In genomic region chr9:135156525-135157510, GRCh38 we compare ENCODE assay signal across 1 cellular context.
TF ChIP-seq lines count a peak whose summit lies in the region.

No MANE protein-coding gene starts in this region.

TF ChIP-seq in K562, 482 proteins besides CTCF, POLR2A, EP300 and RAD21 (continued from another document):
- TF ChIP-seq DMBX1 (CRISPR knock-in tag; IDR thresholded peaks at IDR 0.05; ENCODE audit: borderline replicate concordance): 0 out of 2 replicates have a peak, but pooled peaks have one; percentile 40
- TF ChIP-seq ZNF583 (CRISPR knock-in tag; IDR thresholded peaks at IDR 0.05): 0 out of 2 replicates have a peak, but pooled peaks have one; percentile 26
- peak; percentile 97 for TF ChIP-seq REST (CRISPR knock-in tag; IDR thresholded peaks at IDR 0.05; ENCODE audit: low read depth)
- no peak for TF ChIP-seq ZFP30 (CRISPR knock-in tag; IDR thresholded peaks at IDR 0.05; ENCODE audit: borderline replicate concordance)
- 0 out of 4 replicates have a peak, but pooled peaks of 1 of the 2 experiments have one; percentile 40 for TF ChIP-seq RCOR1 (IDR thresholded peaks at IDR 0.05; ENCODE audit: borderline replicate concordance in 1 of 2, low read depth in 2 of 2, low read length in 2 of 2)
- TF ChIP-seq CXXC5 (CRISPR knock-in tag; IDR thresholded peaks at IDR 0.05): peak; percentile 48; the same call in 1 of the 2 replicates
- TF ChIP-seq POLR3A (IDR thresholded peaks at IDR 0.05; ENCODE audit: borderline replicate concordance, extremely low read depth, insufficient read depth, insufficient read length): no peak
- no peak for TF ChIP-seq CUX1 (CRISPR knock-in tag; IDR thresholded peaks at IDR 0.05)
- TF ChIP-seq NR2F6 (CRISPR knock-in tag; IDR thresholded peaks at IDR 0.05): no peak
- TF ChIP-seq ZBED1 (IDR thresholded peaks at IDR 0.05): no peak
- TF ChIP-seq PHB2 (IDR thresholded peaks at IDR 0.05; ENCODE audit: low read depth): no peak
- TF ChIP-seq ZNF766 (CRISPR knock-in tag; conservative IDR thresholded peaks at IDR 0.05): no peak
- TF ChIP-seq, protein P1, sequence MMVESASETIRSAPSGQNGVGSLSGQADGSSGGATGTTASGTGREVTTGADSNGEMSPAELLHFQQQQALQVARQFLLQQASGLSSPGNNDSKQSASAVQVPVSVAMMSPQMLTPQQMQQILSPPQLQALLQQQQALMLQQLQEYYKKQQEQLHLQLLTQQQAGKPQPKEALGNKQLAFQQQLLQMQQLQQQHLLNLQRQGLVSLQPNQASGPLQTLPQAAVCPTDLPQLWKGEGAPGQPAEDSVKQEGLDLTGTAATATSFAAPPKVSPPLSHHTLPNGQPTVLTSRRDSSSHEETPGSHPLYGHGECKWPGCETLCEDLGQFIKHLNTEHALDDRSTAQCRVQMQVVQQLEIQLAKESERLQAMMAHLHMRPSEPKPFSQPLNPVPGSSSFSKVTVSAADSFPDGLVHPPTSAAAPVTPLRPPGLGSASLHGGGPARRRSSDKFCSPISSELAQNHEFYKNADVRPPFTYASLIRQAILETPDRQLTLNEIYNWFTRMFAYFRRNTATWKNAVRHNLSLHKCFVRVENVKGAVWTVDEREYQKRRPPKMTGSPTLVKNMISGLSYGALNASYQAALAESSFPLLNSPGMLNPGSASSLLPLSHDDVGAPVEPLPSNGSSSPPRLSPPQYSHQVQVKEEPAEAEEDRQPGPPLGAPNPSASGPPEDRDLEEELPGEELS (CRISPR knock-in tag; IDR thresholded peaks at IDR 0.05; ENCODE audit: borderline replicate concordance): no peak
- TF ChIP-seq MAZ (CRISPR knock-in tag; conservative IDR thresholded peaks at IDR 0.05 in 1 of 2, IDR thresholded peaks at IDR 0.05 in 1 of 2): 0 out of 4 replicates have a peak, but pooled peaks of 1 of the 2 experiments have one; percentile 32
- peak; percentile 94 for TF ChIP-seq MIER1 (IDR thresholded peaks at IDR 0.05; ENCODE audit: low read depth)
- no peak for TF ChIP-seq ZNF639 (CRISPR knock-in tag; conservative IDR thresholded peaks at IDR 0.05 in 1 of 2, IDR thresholded peaks at IDR 0.05 in 1 of 2)
- no peak for TF ChIP-seq HMGXB4 (CRISPR knock-in tag; IDR thresholded peaks at IDR 0.05)
- TF ChIP-seq, protein P2, sequence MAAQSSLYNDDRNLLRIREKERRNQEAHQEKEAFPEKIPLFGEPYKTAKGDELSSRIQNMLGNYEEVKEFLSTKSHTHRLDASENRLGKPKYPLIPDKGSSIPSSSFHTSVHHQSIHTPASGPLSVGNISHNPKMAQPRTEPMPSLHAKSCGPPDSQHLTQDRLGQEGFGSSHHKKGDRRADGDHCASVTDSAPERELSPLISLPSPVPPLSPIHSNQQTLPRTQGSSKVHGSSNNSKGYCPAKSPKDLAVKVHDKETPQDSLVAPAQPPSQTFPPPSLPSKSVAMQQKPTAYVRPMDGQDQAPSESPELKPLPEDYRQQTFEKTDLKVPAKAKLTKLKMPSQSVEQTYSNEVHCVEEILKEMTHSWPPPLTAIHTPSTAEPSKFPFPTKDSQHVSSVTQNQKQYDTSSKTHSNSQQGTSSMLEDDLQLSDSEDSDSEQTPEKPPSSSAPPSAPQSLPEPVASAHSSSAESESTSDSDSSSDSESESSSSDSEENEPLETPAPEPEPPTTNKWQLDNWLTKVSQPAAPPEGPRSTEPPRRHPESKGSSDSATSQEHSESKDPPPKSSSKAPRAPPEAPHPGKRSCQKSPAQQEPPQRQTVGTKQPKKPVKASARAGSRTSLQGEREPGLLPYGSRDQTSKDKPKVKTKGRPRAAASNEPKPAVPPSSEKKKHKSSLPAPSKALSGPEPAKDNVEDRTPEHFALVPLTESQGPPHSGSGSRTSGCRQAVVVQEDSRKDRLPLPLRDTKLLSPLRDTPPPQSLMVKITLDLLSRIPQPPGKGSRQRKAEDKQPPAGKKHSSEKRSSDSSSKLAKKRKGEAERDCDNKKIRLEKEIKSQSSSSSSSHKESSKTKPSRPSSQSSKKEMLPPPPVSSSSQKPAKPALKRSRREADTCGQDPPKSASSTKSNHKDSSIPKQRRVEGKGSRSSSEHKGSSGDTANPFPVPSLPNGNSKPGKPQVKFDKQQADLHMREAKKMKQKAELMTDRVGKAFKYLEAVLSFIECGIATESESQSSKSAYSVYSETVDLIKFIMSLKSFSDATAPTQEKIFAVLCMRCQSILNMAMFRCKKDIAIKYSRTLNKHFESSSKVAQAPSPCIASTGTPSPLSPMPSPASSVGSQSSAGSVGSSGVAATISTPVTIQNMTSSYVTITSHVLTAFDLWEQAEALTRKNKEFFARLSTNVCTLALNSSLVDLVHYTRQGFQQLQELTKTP (IDR thresholded peaks at IDR 0.05; ENCODE audit: low read depth in 1 of 2, partially characterized antibody in 2 of 2): peak in 1 of 2 experiments; percentile 81
- TF ChIP-seq MYNN (IDR thresholded peaks at IDR 0.05): no peak
- 0 out of 2 replicates have a peak, but pooled peaks have one; percentile 44 for TF ChIP-seq MYNN (CRISPR knock-in tag; IDR thresholded peaks at IDR 0.05)
- TF ChIP-seq MAX (CRISPR knock-in tag; IDR thresholded peaks at IDR 0.05): peak; percentile 32; the same call in 1 of the 2 replicates
- no peak for TF ChIP-seq NR4A1 (CRISPR knock-in tag; IDR thresholded peaks at IDR 0.05)
- TF ChIP-seq NR4A1 (tag; IDR thresholded peaks at IDR 0.05): peak; percentile 41; the same call in 1 of the 2 replicates
- TF ChIP-seq CSDE1 (IDR thresholded peaks at IDR 0.05): no peak
- no peak for TF ChIP-seq ZNF124 (CRISPR knock-in tag; IDR thresholded peaks at IDR 0.05)
- TF ChIP-seq HNRNPUL1 (IDR thresholded peaks at IDR 0.05; ENCODE audit: low read length): no peak
- no peak for TF ChIP-seq FOXA1 (IDR thresholded peaks at IDR 0.05; ENCODE audit: borderline replicate concordance)
- TF ChIP-seq, protein P3, sequence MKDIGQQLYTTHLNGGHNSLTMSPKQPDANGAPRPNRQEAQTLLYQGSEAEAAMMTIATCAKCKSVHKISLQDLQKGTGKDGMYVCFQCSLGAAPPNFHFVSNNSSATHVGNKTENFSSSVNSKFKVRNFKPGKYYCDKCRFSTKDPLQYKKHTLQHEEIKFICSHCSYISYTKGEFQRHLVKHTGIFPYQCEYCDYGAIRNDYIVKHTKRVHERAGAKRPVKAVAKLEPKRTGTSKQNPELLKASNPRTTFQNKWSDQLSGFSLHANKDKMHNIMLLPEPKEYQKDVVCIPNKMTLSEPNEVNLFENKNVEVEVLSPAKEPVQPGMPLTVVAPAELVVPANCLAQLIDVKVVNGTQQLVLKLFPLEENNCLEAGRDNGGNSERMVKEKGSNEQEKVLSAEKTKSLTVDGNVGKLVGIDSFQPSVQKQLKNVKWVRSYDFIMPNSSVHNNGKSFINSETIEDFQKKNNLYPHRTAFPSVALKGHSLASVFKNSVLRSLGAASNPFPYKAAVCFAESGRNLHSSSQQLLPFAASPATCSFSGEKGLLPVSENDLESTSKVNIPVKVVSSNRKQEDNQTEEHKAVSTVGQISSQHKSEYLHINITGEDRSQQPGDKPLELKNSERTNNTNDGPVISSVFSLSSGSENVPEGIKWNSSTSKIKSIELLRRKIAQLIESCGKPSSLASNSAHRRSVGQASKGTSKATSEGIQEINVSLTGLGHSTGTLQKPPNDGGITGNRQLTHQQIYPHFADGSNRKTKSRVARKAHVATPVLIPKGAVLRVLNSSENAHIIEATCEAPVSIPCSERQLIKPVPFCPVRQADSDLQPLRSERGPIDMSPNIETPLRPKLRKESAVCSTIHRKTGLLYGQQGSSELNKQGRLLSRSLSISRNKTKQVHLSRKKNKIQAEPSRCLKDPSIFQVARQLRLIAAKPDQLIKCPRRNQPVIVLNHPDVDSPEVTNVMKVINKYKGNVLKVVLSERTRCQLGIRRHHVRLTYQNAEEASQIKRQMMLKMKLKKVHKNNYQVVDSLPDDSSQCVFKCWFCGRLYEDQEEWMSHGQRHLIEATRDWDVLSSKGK (CRISPR knock-in tag; IDR thresholded peaks at IDR 0.05): no peak
